30 cellular contexts compared by ENCODE assay signal in the genomic region with DNA sequence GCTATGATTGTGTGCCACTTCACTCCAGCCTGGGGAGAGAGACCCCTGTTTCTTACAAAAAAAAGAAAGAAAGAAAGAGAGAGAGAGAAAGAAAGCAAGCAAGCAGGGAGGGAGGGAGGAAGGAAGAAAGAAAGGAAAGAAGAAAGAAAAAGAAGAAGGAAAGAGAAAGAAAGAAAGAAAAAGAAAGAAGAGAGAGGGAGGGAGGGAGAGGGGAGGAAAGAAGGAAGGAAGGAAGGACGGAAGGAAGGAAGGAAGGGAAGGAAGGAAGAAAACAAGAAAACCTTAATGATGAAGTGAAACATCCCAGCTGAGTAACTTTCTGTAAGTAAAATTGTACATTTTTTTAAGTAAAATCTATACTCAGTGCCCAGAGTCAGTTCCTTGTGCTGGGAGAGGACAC.
"Had no signal": no experiment of that assay in that cellular context is flagged by ENCODE, and none has a peak within 500 bp of the region (broad histone marks: within the 10 kb centered on the region; RNA-seq: fewer than 3 reads in every experiment).

No MANE protein-coding gene starts in this region.

- H3K36me3 Mint-ChIP-seq: activated naive CD4-positive, alpha-beta T cell treated with anti-CD3 and anti-CD28 coated beads, Interleukin-2, amount 50 U/mL, for 72 hours; WTC11 had no signal

- H3K4me1 ChIP-seq: adrenal gland, gastrocnemius medialis had no signal

- H3K27ac Mint-ChIP-seq: activated CD4-positive, alpha-beta T cell treated with anti-CD3 and anti-CD28 coated beads, Interleukin-2, amount 10 ng/mL, durations not matched to agents 7 days and 5 days; activated CD8-positive, alpha-beta T cell treated with anti-CD3 and anti-CD28 coated beads for 36 hours; activated naive CD4-positive, alpha-beta T cell treated with anti-CD3 and anti-CD28 coated beads, Interleukin-2, amount 50 U/mL, for 72 hours; activated naive CD8-positive, alpha-beta T cell treated with anti-CD3 and anti-CD28 coated beads, Interleukin-2, amount 50 U/mL, for 24 hours; activated T-helper 17 cell treated with anti-CD3 and anti-CD28 coated beads, Interleukin-2, amount 50 U/mL, for 72 hours; effector memory CD8-positive, alpha-beta T cell; WTC11 had no signal

- ATAC-seq: activated CD8-positive, alpha-beta T cell treated with anti-CD3 and anti-CD28 coated beads for 36 hours; activated naive CD4-positive, alpha-beta T cell treated with anti-CD3 and anti-CD28 coated beads, Interleukin-2, amount 50 U/mL, for 72 hours; activated naive CD8-positive, alpha-beta T cell treated with anti-CD3 and anti-CD28 coated beads, Interleukin-2, amount 50 U/mL, for 24 hours; activated T-cell treated with anti-CD3 and anti-CD28 coated beads, Interleukin-2, amount 50 U/mL, for 4 hours; activated T-helper 17 cell treated with anti-CD3 and anti-CD28 coated beads, Interleukin-2, amount 50 U/mL, for 72 hours; body of pancreas; effector memory CD8-positive, alpha-beta T cell; foreskin keratinocyte; gastrocnemius medialis; heart left ventricle; WTC11 had no signal

- H3K27me3 Mint-ChIP-seq: activated CD4-positive, alpha-beta T cell treated with anti-CD3 and anti-CD28 coated beads, Interleukin-2, amount 10 ng/mL, durations not matched to agents 7 days and 5 days; activated CD8-positive, alpha-beta T cell treated with anti-CD3 and anti-CD28 coated beads for 36 hours; activated naive CD8-positive, alpha-beta T cell treated with anti-CD3 and anti-CD28 coated beads, Interleukin-2, amount 50 U/mL, for 24 hours; activated T-helper 17 cell treated with anti-CD3 and anti-CD28 coated beads, Interleukin-2, amount 50 U/mL, for 72 hours; effector memory CD8-positive, alpha-beta T cell had no signal

- H3K4me3 Mint-ChIP-seq: activated CD4-positive, alpha-beta T cell treated with anti-CD3 and anti-CD28 coated beads, Interleukin-2, amount 10 ng/mL, durations not matched to agents 7 days and 5 days; activated CD8-positive, alpha-beta T cell treated with anti-CD3 and anti-CD28 coated beads for 36 hours; activated naive CD8-positive, alpha-beta T cell treated with anti-CD3 and anti-CD28 coated beads, Interleukin-2, amount 50 U/mL, for 24 hours; activated T-cell treated with anti-CD3 and anti-CD28 coated beads, Interleukin-2, amount 50 U/mL, for 4 hours; activated T-helper 17 cell treated with anti-CD3 and anti-CD28 coated beads, Interleukin-2, amount 50 U/mL, for 72 hours; effector memory CD8-positive, alpha-beta T cell; WTC11 had no signal

- H3K9me3 ChIP-seq: adrenal gland, body of pancreas, esophagus muscularis mucosa, gastrocnemius medialis, heart left ventricle had no signal

- H3K27me3 ChIP-seq: adrenal gland, body of pancreas, esophagus muscularis mucosa, foreskin keratinocyte, gastrocnemius medialis, heart left ventricle had no signal

- H3K9me3 Mint-ChIP-seq: activated CD4-positive, alpha-beta T cell treated with anti-CD3 and anti-CD28 coated beads, Interleukin-2, amount 10 ng/mL, durations not matched to agents 7 days and 5 days; activated CD8-positive, alpha-beta T cell treated with anti-CD3 and anti-CD28 coated beads for 36 hours; activated naive CD4-positive, alpha-beta T cell treated with anti-CD3 and anti-CD28 coated beads, Interleukin-2, amount 50 U/mL, for 72 hours; activated naive CD8-positive, alpha-beta T cell treated with anti-CD3 and anti-CD28 coated beads, Interleukin-2, amount 50 U/mL, for 24 hours; activated T-cell treated with anti-CD3 and anti-CD28 coated beads, Interleukin-2, amount 50 U/mL, for 4 hours; activated T-helper 17 cell treated with anti-CD3 and anti-CD28 coated beads, Interleukin-2, amount 50 U/mL, for 72 hours; effector memory CD8-positive, alpha-beta T cell; WTC11 had no signal

- H3K36me3 ChIP-seq: adrenal gland, esophagus muscularis mucosa, gastrocnemius medialis, heart left ventricle had no signal

- DNase-seq: activated CD4-positive, alpha-beta T cell treated with anti-CD3 and anti-CD28 coated beads for 1 hour; activated CD4-positive, alpha-beta T cell treated with anti-CD3 and anti-CD28 coated beads for 4 hours; activated CD4-positive, alpha-beta T cell treated with anti-CD3 and anti-CD28 coated beads, Interleukin-2, amount 10 ng/mL, durations not matched to agents 7 days and 5 days; activated CD4-positive, alpha-beta T cell treated with anti-CD3 and anti-CD28 coated beads, Interleukin-2, amount 50 U/mL, for 48 hours; activated CD8-positive, alpha-beta memory T cell treated with anti-CD3 and anti-CD28 coated beads for 24 hours; activated CD8-positive, alpha-beta T cell treated with anti-CD3 and anti-CD28 coated beads for 36 hours; activated effector memory CD4-positive, alpha-beta T cell treated with Interleukin-2 at 50 U/mL for 16 hours; activated gamma-delta T cell treated with Interleukin-2 at 50 U/mL for 16 hours; activated naive CD4-positive, alpha-beta T cell treated with Interleukin-2 at 50 U/mL for 16 hours; activated naive CD8-positive, alpha-beta T cell treated with anti-CD3 and anti-CD28 coated beads, Interleukin-2, amount 50 U/mL, for 24 hours; activated T-cell treated with anti-CD3 and anti-CD28 coated beads, Interleukin-2, amount 50 U/mL, for 4 hours; adrenal gland; amygdala; aorta; body of pancreas; caudate nucleus; cortex of kidney; dermis blood vessel endothelial cell; effector CD4-positive, alpha-beta T cell; effector memory CD8-positive, alpha-beta T cell; foreskin keratinocyte; gastrocnemius medialis; glutamatergic neuron; heart left ventricle; hypothalamus; T-helper 2 cell had no signal

- H3K27ac ChIP-seq: adrenal gland, body of pancreas, esophagus muscularis mucosa, foreskin keratinocyte, gastrocnemius medialis, heart left ventricle had no signal

- H3K4me3 ChIP-seq: adrenal gland, body of pancreas, esophagus muscularis mucosa, gastrocnemius medialis, heart left ventricle had no signal
